ENCODE assay signal across 1 cellular context in the genomic region with DNA sequence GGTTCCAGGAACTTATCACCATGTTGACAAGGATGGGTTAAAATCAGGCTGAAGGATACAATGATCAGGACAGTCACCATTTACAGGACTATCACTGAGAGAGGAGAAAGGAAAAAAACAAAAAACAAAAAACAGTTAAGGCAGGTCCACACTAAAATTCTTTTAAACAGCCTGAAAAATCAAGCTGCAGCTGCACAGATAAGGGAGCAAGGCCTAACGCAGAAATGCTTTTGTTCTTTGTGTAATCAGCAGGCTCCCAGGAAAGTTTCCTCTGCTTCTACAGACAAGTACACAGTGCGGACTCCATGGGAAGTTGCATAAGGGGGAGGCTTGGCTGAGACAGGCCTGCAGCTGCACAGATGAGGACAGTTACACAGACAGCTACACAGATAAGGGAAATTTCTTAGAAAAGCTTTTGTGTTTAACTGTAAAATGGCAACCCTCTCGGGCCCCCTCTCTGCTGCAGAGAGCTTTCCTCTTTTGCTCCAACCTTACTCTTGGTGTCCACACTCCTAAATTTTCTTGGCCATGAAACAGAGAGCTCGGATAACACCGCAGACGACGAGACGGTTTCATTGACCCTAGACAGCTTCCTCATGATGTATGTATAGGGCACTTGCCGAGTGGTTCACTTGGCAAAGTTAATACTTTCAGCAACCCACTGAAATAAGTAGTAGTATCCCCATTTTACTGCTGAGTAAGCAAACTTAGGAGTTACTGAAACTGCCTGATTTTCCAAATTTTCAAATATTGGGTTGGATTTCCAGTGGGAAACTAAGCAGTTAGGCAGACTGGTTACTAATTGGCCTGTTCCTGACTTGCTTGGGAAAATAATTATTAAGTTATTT.
TF ChIP-seq lines count a peak whose summit lies in the region.

No MANE protein-coding gene starts in this region.

TF ChIP-seq in HepG2, 621 proteins besides CTCF, POLR2A, EP300 and RAD21 (continued from another document and continues in another):
- TF ChIP-seq TIGD3 (CRISPR knock-in tag; IDR thresholded peaks at IDR 0.05; ENCODE audit: borderline replicate concordance) (no peak), KDM5B (CRISPR knock-in tag; IDR thresholded peaks at IDR 0.05; ENCODE audit: borderline replicate concordance) (no peak), THAP7 (CRISPR knock-in tag; IDR thresholded peaks at IDR 0.05) (no peak), ZNF577 (CRISPR knock-in tag; IDR thresholded peaks at IDR 0.05; ENCODE audit: borderline replicate concordance, low read depth) (no peak), MEIS2 (CRISPR knock-in tag; IDR thresholded peaks at IDR 0.05) (0 out of 2 replicates have a peak, but pooled peaks have one; percentile 37), GMEB1 (CRISPR knock-in tag; IDR thresholded peaks at IDR 0.05; ENCODE audit: borderline replicate concordance) (no peak), ZBTB3 (CRISPR knock-in tag; IDR thresholded peaks at IDR 0.05; ENCODE audit: borderline replicate concordance, low read depth) (no peak), SMARCC2 (IDR thresholded peaks at IDR 0.05) (no peak), ZNF441 (CRISPR knock-in tag; IDR thresholded peaks at IDR 0.05; ENCODE audit: borderline replicate concordance) (no peak), CC2D1A (CRISPR knock-in tag; IDR thresholded peaks at IDR 0.05) (no peak), ZNF296 (CRISPR knock-in tag; conservative IDR thresholded peaks at IDR 0.05) (no peak), GATAD1 (CRISPR knock-in tag; IDR thresholded peaks at IDR 0.05) (no peak), RXRB (CRISPR knock-in tag; IDR thresholded peaks at IDR 0.05; ENCODE audit: borderline replicate concordance) (peak; percentile 75; the same call in 1 of the 2 replicates), CENPBD1 (CRISPR knock-in tag; IDR thresholded peaks at IDR 0.05; ENCODE audit: borderline replicate concordance, low read depth) (no peak), ZNF317 (CRISPR knock-in tag; IDR thresholded peaks at IDR 0.05) (no peak), LCORL (IDR thresholded peaks at IDR 0.05) (no peak), LCORL (CRISPR knock-in tag; IDR thresholded peaks at IDR 0.05) (peak; percentile 47), NR2F6 (IDR thresholded peaks at IDR 0.05) (no peak), NR2F6 (CRISPR knock-in tag; IDR thresholded peaks at IDR 0.05) (no peak), HDAC1 (CRISPR knock-in tag; IDR thresholded peaks at IDR 0.05) (peak; percentile 48; the same call in 1 of the 2 replicates), SOX13 (IDR thresholded peaks at IDR 0.05) (peak; percentile 63), SOX13 (CRISPR knock-in tag; conservative IDR thresholded peaks at IDR 0.05 in 1 of 2, IDR thresholded peaks at IDR 0.05 in 1 of 2) (peak in 1 of 2 experiments; percentile 90; a peak in 2 of 4 replicates), CAMTA2 (CRISPR knock-in tag; IDR thresholded peaks at IDR 0.05; ENCODE audit: borderline replicate concordance) (no peak), ZNF652 (CRISPR knock-in tag; IDR thresholded peaks at IDR 0.05; ENCODE audit: borderline replicate concordance, low read depth) (no peak; the same call in 1 of the 2 replicates), ZFP41 (CRISPR knock-in tag; IDR thresholded peaks at IDR 0.05; ENCODE audit: borderline replicate concordance) (no peak), CHD2 (IDR thresholded peaks at IDR 0.05; ENCODE audit: low read depth, low read length) (no peak), KLF6 (CRISPR knock-in tag; IDR thresholded peaks at IDR 0.05) (no peak), BCL6 (CRISPR knock-in tag; IDR thresholded peaks at IDR 0.05) (peak; percentile 90), ZNF616 (CRISPR knock-in tag; IDR thresholded peaks at IDR 0.05; ENCODE audit: low read depth) (no peak)
- TF ChIP-seq, protein P1, sequence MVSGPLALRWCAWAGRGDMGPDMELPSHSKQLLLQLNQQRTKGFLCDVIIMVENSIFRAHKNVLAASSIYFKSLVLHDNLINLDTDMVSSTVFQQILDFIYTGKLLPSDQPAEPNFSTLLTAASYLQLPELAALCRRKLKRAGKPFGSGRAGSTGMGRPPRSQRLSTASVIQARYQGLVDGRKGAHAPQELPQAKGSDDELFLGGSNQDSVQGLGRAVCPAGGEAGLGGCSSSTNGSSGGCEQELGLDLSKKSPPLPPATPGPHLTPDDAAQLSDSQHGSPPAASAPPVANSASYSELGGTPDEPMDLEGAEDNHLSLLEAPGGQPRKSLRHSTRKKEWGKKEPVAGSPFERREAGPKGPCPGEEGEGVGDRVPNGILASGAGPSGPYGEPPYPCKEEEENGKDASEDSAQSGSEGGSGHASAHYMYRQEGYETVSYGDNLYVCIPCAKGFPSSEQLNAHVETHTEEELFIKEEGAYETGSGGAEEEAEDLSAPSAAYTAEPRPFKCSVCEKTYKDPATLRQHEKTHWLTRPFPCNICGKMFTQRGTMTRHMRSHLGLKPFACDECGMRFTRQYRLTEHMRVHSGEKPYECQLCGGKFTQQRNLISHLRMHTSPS (CRISPR knock-in tag; IDR thresholded peaks at IDR 0.05; ENCODE audit: low read depth), result no peak
- TF ChIP-seq, protein P2, sequence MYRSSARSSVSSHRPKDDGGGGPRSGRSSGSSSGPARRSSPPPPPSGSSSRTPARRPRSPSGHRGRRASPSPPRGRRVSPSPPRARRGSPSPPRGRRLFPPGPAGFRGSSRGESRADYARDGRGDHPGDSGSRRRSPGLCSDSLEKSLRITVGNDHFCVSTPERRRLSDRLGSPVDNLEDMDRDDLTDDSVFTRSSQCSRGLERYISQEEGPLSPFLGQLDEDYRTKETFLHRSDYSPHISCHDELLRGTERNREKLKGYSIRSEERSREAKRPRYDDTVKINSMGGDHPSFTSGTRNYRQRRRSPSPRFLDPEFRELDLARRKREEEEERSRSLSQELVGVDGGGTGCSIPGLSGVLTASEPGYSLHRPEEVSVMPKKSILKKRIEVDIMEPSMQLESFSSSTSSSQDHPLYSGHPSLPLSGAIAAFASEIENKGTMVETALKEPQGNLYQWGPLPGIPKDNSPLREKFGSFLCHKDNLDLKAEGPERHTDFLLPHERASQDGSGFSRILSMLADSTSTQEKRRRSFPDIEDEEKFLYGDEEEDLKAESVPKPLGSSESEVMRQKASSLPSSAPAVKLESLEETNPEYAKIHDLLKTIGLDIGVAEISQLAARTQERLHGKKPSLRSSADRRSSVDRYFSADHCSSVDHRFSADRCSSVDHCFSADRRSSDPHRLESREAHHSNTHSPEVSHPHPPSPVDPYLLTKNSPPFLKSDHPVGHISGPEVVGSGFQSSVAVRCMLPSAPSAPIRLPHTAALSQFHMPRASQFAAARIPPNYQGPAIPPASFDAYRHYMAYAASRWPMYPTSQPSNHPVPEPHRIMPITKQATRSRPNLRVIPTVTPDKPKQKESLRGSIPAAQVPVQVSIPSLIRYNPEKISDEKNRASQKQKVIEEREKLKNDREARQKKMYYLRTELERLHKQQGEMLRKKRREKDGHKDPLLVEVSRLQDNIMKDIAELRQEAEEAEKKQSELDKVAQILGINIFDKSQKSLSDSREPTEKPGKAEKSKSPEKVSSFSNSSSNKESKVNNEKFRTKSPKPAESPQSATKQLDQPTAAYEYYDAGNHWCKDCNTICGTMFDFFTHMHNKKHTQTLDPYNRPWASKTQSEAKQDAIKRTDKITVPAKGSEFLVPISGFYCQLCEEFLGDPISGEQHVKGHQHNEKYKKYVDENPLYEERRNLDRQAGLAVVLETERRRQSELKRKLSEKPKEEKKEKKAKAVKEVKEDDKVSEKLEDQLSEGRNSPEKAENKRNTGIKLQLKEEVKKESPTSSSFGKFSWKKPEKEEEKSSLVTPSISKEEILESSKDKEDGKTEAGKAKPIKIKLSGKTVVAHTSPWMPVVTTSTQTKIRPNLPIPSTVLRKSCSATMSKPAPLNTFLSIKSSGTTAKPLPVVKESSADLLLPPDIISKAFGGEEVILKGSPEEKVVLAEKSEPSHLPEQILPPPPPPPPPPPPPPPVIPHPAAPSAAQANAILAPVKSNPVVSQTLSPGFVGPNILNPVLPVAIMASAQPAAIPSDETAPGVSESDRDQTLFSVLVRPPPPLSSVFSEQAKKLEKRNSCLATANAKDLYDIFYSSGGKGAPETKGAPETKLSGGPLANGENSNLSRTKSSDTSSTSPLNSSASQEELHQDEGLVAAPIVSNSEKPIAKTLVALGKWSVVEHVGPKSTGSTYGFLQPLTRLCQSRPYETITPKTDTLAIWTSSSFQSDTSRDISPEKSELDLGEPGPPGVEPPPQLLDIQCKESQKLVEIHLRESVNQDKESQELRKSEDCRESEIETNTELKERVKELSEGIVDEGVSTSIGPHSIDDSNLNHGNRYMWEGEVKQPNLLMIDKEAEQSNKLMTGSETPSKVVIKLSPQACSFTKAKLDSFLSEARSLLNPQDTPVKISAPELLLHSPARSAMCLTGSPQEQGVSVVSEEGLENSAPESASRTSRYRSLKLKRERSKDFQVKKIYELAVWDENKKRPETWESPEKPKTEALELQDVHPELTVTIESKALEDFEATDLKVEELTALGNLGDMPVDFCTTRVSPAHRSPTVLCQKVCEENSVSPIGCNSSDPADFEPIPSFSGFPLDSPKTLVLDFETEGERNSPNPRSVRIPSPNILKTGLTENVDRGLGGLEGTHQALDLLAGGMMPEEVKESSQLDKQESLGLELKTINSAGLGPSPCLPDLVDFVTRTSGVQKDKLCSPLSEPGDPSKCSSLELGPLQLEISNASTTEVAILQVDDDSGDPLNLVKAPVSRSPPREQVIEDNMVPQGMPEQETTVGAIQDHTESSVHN (CRISPR knock-in tag; IDR thresholded peaks at IDR 0.05), result no peak
- TF ChIP-seq, protein P3, sequence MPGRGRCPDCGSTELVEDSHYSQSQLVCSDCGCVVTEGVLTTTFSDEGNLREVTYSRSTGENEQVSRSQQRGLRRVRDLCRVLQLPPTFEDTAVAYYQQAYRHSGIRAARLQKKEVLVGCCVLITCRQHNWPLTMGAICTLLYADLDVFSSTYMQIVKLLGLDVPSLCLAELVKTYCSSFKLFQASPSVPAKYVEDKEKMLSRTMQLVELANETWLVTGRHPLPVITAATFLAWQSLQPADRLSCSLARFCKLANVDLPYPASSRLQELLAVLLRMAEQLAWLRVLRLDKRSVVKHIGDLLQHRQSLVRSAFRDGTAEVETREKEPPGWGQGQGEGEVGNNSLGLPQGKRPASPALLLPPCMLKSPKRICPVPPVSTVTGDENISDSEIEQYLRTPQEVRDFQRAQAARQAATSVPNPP (CRISPR knock-in tag; IDR thresholded peaks at IDR 0.05), result no peak
- TF ChIP-seq, protein P4, sequence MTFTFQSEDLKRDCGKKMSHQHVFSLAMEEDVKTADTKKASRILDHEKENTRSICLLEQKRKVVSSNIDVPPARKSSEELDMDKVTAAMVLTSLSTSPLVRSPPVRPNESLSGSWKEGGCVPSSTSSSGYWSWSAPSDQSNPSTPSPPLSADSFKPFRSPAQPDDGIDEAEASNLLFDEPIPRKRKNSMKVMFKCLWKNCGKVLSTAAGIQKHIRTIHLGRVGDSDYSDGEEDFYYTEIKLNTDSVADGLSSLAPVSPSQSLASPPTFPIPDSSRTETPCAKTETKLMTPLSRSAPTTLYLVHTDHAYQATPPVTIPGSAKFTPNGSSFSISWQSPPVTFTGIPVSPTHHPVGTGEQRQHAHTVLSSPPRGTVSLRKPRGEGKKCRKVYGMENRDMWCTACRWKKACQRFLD (CRISPR knock-in tag; IDR thresholded peaks at IDR 0.05; ENCODE audit: borderline replicate concordance), result no peak
- TF ChIP-seq, protein P5, sequence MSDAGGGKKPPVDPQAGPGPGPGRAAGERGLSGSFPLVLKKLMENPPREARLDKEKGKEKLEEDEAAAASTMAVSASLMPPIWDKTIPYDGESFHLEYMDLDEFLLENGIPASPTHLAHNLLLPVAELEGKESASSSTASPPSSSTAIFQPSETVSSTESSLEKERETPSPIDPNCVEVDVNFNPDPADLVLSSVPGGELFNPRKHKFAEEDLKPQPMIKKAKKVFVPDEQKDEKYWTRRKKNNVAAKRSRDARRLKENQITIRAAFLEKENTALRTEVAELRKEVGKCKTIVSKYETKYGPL (CRISPR knock-in tag; IDR thresholded peaks at IDR 0.05), result peak; percentile 96
- TF ChIP-seq, protein P6, sequence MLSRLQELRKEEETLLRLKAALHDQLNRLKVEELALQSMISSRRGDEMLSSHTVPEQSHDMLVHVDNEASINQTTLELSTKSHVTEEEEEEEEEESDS (CRISPR knock-in tag; IDR thresholded peaks at IDR 0.05; ENCODE audit: borderline replicate concordance), result no peak
